14 cellular contexts compared by ENCODE assay signal in the genomic region with DNA sequence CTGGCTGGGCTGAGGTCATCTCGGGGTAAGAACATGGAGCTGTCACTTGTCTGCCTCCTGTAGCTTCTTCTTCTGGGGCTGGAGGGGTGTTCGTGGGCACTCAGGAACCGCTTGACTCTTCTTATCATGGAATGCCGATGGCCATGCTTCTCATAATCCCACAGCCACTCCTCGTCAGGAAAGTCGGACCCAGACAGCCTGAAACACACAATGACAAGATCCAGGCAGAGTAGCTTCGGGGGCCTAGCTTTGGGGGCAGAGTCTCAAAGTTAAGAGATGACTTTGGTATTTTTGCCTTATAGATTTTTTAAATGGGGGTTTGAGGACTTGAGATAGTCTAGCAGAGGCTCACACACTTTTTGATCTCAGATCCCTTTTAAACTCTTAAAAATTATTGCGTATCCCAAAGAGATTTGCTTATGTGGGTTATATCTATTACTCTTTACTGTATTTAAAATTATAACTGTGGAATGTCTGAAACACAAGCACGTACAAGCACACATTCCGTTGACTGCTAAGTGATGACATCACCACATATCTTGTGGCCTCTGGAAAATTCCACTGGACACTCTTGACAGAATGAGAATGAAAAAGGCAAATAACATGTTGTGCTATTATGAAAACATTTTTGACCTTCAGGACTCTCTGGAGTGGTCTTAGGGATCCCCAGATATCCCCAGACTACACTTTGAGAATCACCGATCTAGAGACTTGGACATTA. TPM values are rescaled to one million over a fixed set of nuclear protein-coding genes. Genes with fewer than 3 reads are reported as not detected.
A peak's percentile ranks its signal among the peaks of the same experiment; 100 is the strongest.
DNase-seq lines count a peak whose midpoint lies in the region; ATAC-seq and TF ChIP-seq lines count a peak whose summit lies in the region.
"Had no signal": no experiment of that assay in that cellular context is flagged by ENCODE, and none has a peak within 500 bp of the region (broad histone marks: within the 10 kb centered on the region; RNA-seq: fewer than 3 reads in every experiment).

No MANE protein-coding gene starts in this region.

- BruUV-seq in mammary epithelial cell (replicated peaks; lab: Mats Ljungman, UMichigan) = TSS peak; percentile 83

- peaks cover 0 to 11% (median 2%) of the 10 kb centered on the region in 12 donors for H3K4me1 ChIP-seq in heart left ventricle
- H3K4me1 ChIP-seq in mammary epithelial cell (ENCODE audit: insufficient read depth, low read length) = peaks cover 33% of the 10 kb centered on the region
- H3K4me1 ChIP-seq: thyroid gland had no signal

- TF ChIP-seq POLR2A in heart left ventricle (IDR thresholded peaks at IDR 0.05) = no peak
- TF ChIP-seq POLR2A in lower leg skin (IDR thresholded peaks at IDR 0.05) = no peak

- 32 to 40% (median 35%) methylated on average over 9 to 11 of the region's 11 CpGs for WGBS in heart left ventricle, 4 donors
- WGBS in mammary epithelial cell (ENCODE audit: low coverage, missing lambda C conversion rate) = 33% methylated on average over 10 of the region's 11 CpGs
- 55 to 71% methylated on average over 11 of the region's 11 CpGs for WGBS in lower leg skin, 2 donors

- no peaks in the 10 kb centered on the region for H3K79me2 ChIP-seq in mammary epithelial cell (ENCODE audit: insufficient read depth, low read length)

- TF ChIP-seq CTCF in heart left ventricle (IDR thresholded peaks at IDR 0.05) = no peak
- TF ChIP-seq CTCF in mammary epithelial cell (conservative IDR thresholded peaks at IDR 0.05 in 1 of 2, IDR thresholded peaks at IDR 0.05 in 1 of 2; ENCODE audit: extremely low read depth in 1 of 2, insufficient read depth in 1 of 2, low read depth in 1 of 2, low read length in 2 of 2) = no peak
- no peak for TF ChIP-seq CTCF in lower leg skin (IDR thresholded peaks at IDR 0.05)

- H3K4me3 ChIP-seq in heart left ventricle (no peak overlapping the region), mammary epithelial cell (replicated peaks in 1 of 3; ENCODE audit: insufficient read depth in 1 of 3, low read depth in 2 of 3, low read length in 3 of 3) (no peak overlapping the region), lower leg skin (ENCODE audit: low read depth, poor library complexity, severe bottlenecking) (no peak overlapping the region)
- H3K4me3 ChIP-seq: thyroid gland had no signal

- peak overlapping the region; percentile 92 for H2AFZ ChIP-seq in mammary epithelial cell (ENCODE audit: low read depth, low read length)

- DNase-seq in heart left ventricle (no peak), Right ventricle myocardium inferior (ENCODE audit: missing footprints) (no peak), mammary epithelial cell (peak; percentile 76), kidney tubule cell (ENCODE audit: low spot score) (peak; percentile 85), lower leg skin (ENCODE audit: low spot score in 2 of 2) (no peak), caudate nucleus (lab: John Stamatoyannopoulos, UW) (no peak)
- DNase-seq: natural killer cell; NCI-H1417; stimulated activated CD4-positive, alpha-beta T cell treated with anti-CD3 and anti-CD28 coated beads, Interleukin-4, amount 100 ng/mL, for 4 hours; thyroid gland had no signal

- H3K4me2 ChIP-seq in mammary epithelial cell (ENCODE audit: insufficient read depth, low read depth, low read length) = peak overlapping the region; percentile 69

- H3K9ac ChIP-seq in mammary epithelial cell (ENCODE audit: insufficient read depth, low read length) = peak overlapping the region; percentile 22

- dilution Hi-C loops in mammary epithelial cell (cut with HindIII; ENCODE audit: low sequenced_read_pairs) = no loop called here

- ATAC-seq in heart left ventricle (peak in 3 of 4 donors; percentile 34 to 60 (median 57)), Right ventricle myocardium inferior (no peak), GM18873 (IDR thresholded peaks at IDR 0.05; ENCODE audit: low FRiP score, unreplicated experiment) (no peak), HG03097 (IDR thresholded peaks at IDR 0.05; ENCODE audit: low FRiP score, unreplicated experiment) (no peak)
- ATAC-seq: natural killer cell had no signal

- no peaks in the 10 kb centered on the region for H4K20me1 ChIP-seq in mammary epithelial cell (ENCODE audit: insufficient read depth, low read length)

- H3K9me3 ChIP-seq in heart left ventricle (no peaks in the 10 kb centered on the region), mammary epithelial cell (replicated peaks; ENCODE audit: insufficient read depth, low read length) (no peaks in the 10 kb centered on the region)
- H3K9me3 ChIP-seq: thyroid gland had no signal

- no peaks in the 10 kb centered on the region for H3K36me3 ChIP-seq in heart left ventricle
- H3K36me3 ChIP-seq in mammary epithelial cell (ENCODE audit: insufficient read depth, low read length) = no peaks in the 10 kb centered on the region
- H3K36me3 ChIP-seq: thyroid gland had no signal

- intact Hi-C loops in heart left ventricle (cut with DNase I) (no loop called here), Right ventricle myocardium inferior (cut with DNase I) (no loop called here), mammary epithelial cell (cut with micrococcal nuclease) (loop anchor here (10.0 kb wide), 1 partner anchor 919 kb away; no protein-coding TSS in a partner anchor), lower leg skin (cut with DNase I; ENCODE audit: low total_unique reads) (no loop called here)

- in situ Hi-C loops in mammary epithelial cell (cut with MboI; ENCODE audit: low sequenced_read_pairs in 2 of 2) = no loop called here

- CTCF ChIA-PET in mammary epithelial cell (lab: Charles Lee; ENCODE audit: low non-redundant PET) = no interaction called here

- H3K27me3 ChIP-seq in heart left ventricle = no peaks in the 10 kb centered on the region
- no peaks in the 10 kb centered on the region for H3K27me3 ChIP-seq in mammary epithelial cell (ENCODE audit: insufficient read depth, low read length)
- H3K27me3 ChIP-seq: thyroid gland had no signal

- H3K27ac ChIP-seq in heart left ventricle = peak overlapping the region in 3 of 12 donors; percentile 6 to 44 (median 39)
- H3K27ac ChIP-seq in mammary epithelial cell (ENCODE audit: insufficient read depth, low read depth, low read length) = peak overlapping the region; percentile 89
- no peak overlapping the region for H3K27ac ChIP-seq in caudate nucleus (ENCODE audit: low read depth, low read length)
- H3K27ac ChIP-seq: thyroid gland had no signal

RNA-seq across cellular contexts. Expression of gene BEST3, which starts 43.3 kb away (rescaled TPM):
- total RNA-seq in heart left ventricle (1 to 10 TPM in 1 of 9 donors, under 1 TPM in 6, not detected in 2; 0.16 to 5.3 (median 0.43) TPM), Right ventricle myocardium inferior (0.30 TPM), mammary epithelial cell (under 1 TPM; under 0.01 to 0.09 TPM), lower leg skin (under 1 TPM in 2 of 4 donors, not detected in 2; 0.13 to 0.49 TPM)
- polyA plus RNA-seq in heart left ventricle (under 1 TPM; 0.15 to 0.89 TPM), mammary epithelial cell (0.06 TPM)
- 0.57 TPM for polyA minus RNA-seq in mammary epithelial cell
- total RNA-seq: natural killer cell had no signal

RNA-seq across cellular contexts. Expression of gene LRRC10, which starts 45.1 kb away (rescaled TPM):
- 10 to 100 TPM in 8 of 9 donors, 1 to 10 TPM in 1; 7.4 to 82.9 (median 36.9) TPM for total RNA-seq in heart left ventricle
- 10 to 100 TPM; 12.6 to 30.1 TPM for polyA plus RNA-seq in heart left ventricle
- total RNA-seq in Right ventricle myocardium inferior = 39.2 TPM
- not detected for total RNA-seq in mammary epithelial cell
- not detected for polyA plus RNA-seq in mammary epithelial cell
- polyA minus RNA-seq in mammary epithelial cell = not detected
- not detected for total RNA-seq in lower leg skin
- total RNA-seq: A673, glomerular endothelial cell, natural killer cell, thyroid gland had no signal

Comparison
In these comparisons a context has a peak if more than half of its experiments do, and no peak if none do; other contexts are left out.
1. ATAC-seq: peak in heart left ventricle (3 of 4); none in Right ventricle myocardium inferior (single experiment), GM18873 (single experiment) and HG03097 (single experiment).
2. DNase-seq: peak in mammary epithelial cell (single experiment) and kidney tubule cell (single experiment); none in heart left ventricle (0 of 5), Right ventricle myocardium inferior (single experiment), lower leg skin (0 of 2) and caudate nucleus (0 of 61).
3. RNA of gene LRRC10, which starts 45.1 kb away (total RNA-seq): 39.2 TPM in Right ventricle myocardium inferior (single experiment) and 7.4 to 82.9 TPM in heart left ventricle; not detected in mammary epithelial cell and not detected in lower leg skin; every median in the first group is over 4 times any median in the second.